ENCODE assay signal across 1 cellular context in the genomic region with DNA sequence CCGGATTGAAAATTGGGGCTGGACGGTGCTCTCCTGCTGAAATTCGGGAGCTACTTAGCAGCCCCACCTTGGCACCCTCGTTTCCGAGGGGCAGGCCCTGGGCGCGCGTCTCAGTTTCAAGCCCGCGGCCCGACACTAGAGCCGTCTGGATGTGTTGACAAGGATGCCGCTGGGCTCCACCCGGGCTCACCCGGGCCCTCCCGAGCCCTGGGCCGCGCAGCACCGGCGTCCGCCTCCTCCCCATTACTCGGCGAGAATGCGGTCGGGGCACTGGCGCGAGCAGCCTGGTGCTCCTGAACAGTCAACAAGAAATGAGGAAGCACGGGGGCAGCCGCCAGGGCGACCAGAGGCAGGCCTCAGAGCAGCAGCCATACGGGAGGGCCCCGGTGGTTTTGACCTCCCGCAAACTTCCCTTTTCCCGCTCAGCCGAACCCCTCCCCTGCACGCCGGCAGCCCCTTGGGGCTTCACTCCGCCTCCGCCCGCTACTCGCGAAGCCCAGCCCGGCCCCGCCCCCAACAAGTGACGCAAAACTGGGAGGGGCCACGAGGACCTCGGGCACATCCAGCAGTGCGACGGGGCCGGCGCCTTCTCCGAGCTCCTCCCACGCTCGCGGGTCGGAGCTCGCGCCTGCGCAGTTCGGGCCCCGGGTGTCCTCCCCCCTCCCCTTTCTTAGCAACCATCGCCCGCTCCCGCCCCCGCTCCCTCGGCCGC.
A peak's percentile ranks its signal among the peaks of the same experiment; 100 is the strongest.
TF ChIP-seq lines count a peak whose summit lies in the region.

No MANE protein-coding gene starts in this region.

TF ChIP-seq in HepG2, 621 proteins besides CTCF, POLR2A, EP300 and RAD21 (continued from another document and continues in another):
- TF ChIP-seq, protein P1, sequence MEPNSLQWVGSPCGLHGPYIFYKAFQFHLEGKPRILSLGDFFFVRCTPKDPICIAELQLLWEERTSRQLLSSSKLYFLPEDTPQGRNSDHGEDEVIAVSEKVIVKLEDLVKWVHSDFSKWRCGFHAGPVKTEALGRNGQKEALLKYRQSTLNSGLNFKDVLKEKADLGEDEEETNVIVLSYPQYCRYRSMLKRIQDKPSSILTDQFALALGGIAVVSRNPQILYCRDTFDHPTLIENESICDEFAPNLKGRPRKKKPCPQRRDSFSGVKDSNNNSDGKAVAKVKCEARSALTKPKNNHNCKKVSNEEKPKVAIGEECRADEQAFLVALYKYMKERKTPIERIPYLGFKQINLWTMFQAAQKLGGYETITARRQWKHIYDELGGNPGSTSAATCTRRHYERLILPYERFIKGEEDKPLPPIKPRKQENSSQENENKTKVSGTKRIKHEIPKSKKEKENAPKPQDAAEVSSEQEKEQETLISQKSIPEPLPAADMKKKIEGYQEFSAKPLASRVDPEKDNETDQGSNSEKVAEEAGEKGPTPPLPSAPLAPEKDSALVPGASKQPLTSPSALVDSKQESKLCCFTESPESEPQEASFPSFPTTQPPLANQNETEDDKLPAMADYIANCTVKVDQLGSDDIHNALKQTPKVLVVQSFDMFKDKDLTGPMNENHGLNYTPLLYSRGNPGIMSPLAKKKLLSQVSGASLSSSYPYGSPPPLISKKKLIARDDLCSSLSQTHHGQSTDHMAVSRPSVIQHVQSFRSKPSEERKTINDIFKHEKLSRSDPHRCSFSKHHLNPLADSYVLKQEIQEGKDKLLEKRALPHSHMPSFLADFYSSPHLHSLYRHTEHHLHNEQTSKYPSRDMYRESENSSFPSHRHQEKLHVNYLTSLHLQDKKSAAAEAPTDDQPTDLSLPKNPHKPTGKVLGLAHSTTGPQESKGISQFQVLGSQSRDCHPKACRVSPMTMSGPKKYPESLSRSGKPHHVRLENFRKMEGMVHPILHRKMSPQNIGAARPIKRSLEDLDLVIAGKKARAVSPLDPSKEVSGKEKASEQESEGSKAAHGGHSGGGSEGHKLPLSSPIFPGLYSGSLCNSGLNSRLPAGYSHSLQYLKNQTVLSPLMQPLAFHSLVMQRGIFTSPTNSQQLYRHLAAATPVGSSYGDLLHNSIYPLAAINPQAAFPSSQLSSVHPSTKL (CRISPR knock-in tag; IDR thresholded peaks at IDR 0.05): peak; percentile 71
- no peak for TF ChIP-seq MAFK (conservative IDR thresholded peaks at IDR 0.05 in 1 of 2, IDR thresholded peaks at IDR 0.05 in 1 of 2; ENCODE audit: low read length in 2 of 2)
- TF ChIP-seq, protein P2, sequence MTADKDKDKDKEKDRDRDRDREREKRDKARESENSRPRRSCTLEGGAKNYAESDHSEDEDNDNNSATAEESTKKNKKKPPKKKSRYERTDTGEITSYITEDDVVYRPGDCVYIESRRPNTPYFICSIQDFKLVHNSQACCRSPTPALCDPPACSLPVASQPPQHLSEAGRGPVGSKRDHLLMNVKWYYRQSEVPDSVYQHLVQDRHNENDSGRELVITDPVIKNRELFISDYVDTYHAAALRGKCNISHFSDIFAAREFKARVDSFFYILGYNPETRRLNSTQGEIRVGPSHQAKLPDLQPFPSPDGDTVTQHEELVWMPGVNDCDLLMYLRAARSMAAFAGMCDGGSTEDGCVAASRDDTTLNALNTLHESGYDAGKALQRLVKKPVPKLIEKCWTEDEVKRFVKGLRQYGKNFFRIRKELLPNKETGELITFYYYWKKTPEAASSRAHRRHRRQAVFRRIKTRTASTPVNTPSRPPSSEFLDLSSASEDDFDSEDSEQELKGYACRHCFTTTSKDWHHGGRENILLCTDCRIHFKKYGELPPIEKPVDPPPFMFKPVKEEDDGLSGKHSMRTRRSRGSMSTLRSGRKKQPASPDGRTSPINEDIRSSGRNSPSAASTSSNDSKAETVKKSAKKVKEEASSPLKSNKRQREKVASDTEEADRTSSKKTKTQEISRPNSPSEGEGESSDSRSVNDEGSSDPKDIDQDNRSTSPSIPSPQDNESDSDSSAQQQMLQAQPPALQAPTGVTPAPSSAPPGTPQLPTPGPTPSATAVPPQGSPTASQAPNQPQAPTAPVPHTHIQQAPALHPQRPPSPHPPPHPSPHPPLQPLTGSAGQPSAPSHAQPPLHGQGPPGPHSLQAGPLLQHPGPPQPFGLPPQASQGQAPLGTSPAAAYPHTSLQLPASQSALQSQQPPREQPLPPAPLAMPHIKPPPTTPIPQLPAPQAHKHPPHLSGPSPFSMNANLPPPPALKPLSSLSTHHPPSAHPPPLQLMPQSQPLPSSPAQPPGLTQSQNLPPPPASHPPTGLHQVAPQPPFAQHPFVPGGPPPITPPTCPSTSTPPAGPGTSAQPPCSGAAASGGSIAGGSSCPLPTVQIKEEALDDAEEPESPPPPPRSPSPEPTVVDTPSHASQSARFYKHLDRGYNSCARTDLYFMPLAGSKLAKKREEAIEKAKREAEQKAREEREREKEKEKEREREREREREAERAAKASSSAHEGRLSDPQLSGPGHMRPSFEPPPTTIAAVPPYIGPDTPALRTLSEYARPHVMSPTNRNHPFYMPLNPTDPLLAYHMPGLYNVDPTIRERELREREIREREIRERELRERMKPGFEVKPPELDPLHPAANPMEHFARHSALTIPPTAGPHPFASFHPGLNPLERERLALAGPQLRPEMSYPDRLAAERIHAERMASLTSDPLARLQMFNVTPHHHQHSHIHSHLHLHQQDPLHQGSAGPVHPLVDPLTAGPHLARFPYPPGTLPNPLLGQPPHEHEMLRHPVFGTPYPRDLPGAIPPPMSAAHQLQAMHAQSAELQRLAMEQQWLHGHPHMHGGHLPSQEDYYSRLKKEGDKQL (CRISPR knock-in tag; IDR thresholded peaks at IDR 0.05; ENCODE audit: low read depth): no peak
- peak; percentile 55; the same call in 1 of the 2 replicates for TF ChIP-seq NFE2L1 (CRISPR knock-in tag; IDR thresholded peaks at IDR 0.05; ENCODE audit: borderline replicate concordance)
- peak; percentile 49; the same call in 1 of the 2 replicates for TF ChIP-seq ZSCAN21 (CRISPR knock-in tag; IDR thresholded peaks at IDR 0.05; ENCODE audit: borderline replicate concordance)
- no peak for TF ChIP-seq ZNF562 (CRISPR knock-in tag; IDR thresholded peaks at IDR 0.05; ENCODE audit: borderline replicate concordance)
- TF ChIP-seq, protein P3, sequence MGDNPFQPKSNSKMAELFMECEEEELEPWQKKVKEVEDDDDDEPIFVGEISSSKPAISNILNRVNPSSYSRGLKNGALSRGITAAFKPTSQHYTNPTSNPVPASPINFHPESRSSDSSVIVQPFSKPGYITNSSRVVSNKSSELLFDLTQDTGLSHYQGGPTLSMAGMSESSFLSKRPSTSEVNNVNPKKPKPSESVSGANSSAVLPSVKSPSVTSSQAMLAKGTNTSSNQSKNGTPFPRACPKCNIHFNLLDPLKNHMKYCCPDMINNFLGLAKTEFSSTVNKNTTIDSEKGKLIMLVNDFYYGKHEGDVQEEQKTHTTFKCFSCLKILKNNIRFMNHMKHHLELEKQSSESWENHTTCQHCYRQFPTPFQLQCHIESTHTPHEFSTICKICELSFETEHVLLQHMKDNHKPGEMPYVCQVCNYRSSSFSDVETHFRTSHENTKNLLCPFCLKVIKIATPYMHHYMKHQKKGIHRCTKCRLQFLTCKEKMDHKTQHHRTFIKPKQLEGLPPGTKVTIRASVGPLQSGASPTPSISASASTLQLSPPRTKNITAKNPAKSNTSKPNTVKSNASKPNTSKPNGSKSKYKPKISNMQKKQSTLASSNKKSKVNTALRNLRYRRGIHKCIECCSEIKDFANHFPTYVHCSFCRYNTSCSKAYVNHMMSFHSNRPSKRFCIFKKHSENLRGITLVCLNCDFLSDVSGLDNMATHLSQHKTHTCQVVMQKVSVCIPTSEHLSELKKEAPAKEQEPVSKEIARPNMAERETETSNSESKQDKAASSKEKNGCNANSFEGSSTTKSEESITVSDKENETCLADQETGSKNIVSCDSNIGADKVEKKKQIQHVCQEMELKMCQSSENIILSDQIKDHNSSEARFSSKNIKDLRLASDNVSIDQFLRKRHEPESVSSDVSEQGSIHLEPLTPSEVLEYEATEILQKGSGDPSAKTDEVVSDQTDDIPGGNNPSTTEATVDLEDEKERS (CRISPR knock-in tag; IDR thresholded peaks at IDR 0.05): peak; percentile 64
- peak; percentile 30; the same call in 1 of the 2 replicates for TF ChIP-seq SP2 (CRISPR knock-in tag; IDR thresholded peaks at IDR 0.05)
- TF ChIP-seq SRSF1 (optimal IDR thresholded peaks at IDR 0.05; ENCODE audit: low read depth, low read length): peak; percentile 41
- TF ChIP-seq ETV6 (CRISPR knock-in tag; conservative IDR thresholded peaks at IDR 0.05): peak; percentile 94
- TF ChIP-seq, protein P4, sequence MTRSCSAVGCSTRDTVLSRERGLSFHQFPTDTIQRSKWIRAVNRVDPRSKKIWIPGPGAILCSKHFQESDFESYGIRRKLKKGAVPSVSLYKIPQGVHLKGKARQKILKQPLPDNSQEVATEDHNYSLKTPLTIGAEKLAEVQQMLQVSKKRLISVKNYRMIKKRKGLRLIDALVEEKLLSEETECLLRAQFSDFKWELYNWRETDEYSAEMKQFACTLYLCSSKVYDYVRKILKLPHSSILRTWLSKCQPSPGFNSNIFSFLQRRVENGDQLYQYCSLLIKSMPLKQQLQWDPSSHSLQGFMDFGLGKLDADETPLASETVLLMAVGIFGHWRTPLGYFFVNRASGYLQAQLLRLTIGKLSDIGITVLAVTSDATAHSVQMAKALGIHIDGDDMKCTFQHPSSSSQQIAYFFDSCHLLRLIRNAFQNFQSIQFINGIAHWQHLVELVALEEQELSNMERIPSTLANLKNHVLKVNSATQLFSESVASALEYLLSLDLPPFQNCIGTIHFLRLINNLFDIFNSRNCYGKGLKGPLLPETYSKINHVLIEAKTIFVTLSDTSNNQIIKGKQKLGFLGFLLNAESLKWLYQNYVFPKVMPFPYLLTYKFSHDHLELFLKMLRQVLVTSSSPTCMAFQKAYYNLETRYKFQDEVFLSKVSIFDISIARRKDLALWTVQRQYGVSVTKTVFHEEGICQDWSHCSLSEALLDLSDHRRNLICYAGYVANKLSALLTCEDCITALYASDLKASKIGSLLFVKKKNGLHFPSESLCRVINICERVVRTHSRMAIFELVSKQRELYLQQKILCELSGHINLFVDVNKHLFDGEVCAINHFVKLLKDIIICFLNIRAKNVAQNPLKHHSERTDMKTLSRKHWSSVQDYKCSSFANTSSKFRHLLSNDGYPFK (CRISPR knock-in tag; IDR thresholded peaks at IDR 0.05; ENCODE audit: borderline replicate concordance): peak; percentile 57; the same call in 1 of the 2 replicates
- TF ChIP-seq, protein P5, sequence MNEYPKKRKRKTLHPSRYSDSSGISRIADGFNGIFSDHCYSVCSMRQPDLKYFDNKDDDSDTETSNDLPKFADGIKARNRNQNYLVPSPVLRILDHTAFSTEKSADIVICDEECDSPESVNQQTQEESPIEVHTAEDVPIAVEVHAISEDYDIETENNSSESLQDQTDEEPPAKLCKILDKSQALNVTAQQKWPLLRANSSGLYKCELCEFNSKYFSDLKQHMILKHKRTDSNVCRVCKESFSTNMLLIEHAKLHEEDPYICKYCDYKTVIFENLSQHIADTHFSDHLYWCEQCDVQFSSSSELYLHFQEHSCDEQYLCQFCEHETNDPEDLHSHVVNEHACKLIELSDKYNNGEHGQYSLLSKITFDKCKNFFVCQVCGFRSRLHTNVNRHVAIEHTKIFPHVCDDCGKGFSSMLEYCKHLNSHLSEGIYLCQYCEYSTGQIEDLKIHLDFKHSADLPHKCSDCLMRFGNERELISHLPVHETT (CRISPR knock-in tag; conservative IDR thresholded peaks at IDR 0.05): peak; percentile 46; the same call in 1 of the 2 replicates
- TF ChIP-seq, protein P6, sequence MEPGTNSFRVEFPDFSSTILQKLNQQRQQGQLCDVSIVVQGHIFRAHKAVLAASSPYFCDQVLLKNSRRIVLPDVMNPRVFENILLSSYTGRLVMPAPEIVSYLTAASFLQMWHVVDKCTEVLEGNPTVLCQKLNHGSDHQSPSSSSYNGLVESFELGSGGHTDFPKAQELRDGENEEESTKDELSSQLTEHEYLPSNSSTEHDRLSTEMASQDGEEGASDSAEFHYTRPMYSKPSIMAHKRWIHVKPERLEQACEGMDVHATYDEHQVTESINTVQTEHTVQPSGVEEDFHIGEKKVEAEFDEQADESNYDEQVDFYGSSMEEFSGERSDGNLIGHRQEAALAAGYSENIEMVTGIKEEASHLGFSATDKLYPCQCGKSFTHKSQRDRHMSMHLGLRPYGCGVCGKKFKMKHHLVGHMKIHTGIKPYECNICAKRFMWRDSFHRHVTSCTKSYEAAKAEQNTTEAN (CRISPR knock-in tag; conservative IDR thresholded peaks at IDR 0.05): peak; percentile 59; the same call in 1 of the 2 replicates
- TF ChIP-seq NBN (conservative IDR thresholded peaks at IDR 0.05): no peak
- TF ChIP-seq PTBP1 (IDR thresholded peaks at IDR 0.05; ENCODE audit: low read depth, low read length, poor library complexity, severe bottlenecking): no peak
- no peak for TF ChIP-seq SIN3B (IDR thresholded peaks at IDR 0.05; ENCODE audit: low read length)
- peak; percentile 89 for TF ChIP-seq KMT2A (CRISPR knock-in tag; IDR thresholded peaks at IDR 0.05)
- no peak for TF ChIP-seq ONECUT2 (CRISPR knock-in tag; IDR thresholded peaks at IDR 0.05)
- TF ChIP-seq ZNF225 (CRISPR knock-in tag; IDR thresholded peaks at IDR 0.05): peak; percentile 75
- TF ChIP-seq AGO2 (optimal IDR thresholded peaks at IDR 0.05; ENCODE audit: low read depth, low read length): peak; percentile 94
- TF ChIP-seq ZBTB8A (CRISPR knock-in tag; IDR thresholded peaks at IDR 0.05; ENCODE audit: borderline replicate concordance, low read depth): no peak
- peak; percentile 81; the same call in 1 of the 3 replicates for TF ChIP-seq MXI1 (IDR thresholded peaks at IDR 0.05; ENCODE audit: borderline replicate concordance, low read depth, low read length)
- TF ChIP-seq, protein P7, sequence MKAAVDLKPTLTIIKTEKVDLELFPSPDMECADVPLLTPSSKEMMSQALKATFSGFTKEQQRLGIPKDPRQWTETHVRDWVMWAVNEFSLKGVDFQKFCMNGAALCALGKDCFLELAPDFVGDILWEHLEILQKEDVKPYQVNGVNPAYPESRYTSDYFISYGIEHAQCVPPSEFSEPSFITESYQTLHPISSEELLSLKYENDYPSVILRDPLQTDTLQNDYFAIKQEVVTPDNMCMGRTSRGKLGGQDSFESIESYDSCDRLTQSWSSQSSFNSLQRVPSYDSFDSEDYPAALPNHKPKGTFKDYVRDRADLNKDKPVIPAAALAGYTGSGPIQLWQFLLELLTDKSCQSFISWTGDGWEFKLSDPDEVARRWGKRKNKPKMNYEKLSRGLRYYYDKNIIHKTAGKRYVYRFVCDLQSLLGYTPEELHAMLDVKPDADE (CRISPR knock-in tag; IDR thresholded peaks at IDR 0.05): 0 out of 2 replicates have a peak, but pooled peaks have one; percentile 56
- TF ChIP-seq ZNF232 (CRISPR knock-in tag; IDR thresholded peaks at IDR 0.05; ENCODE audit: borderline replicate concordance): peak; percentile 25; the same call in 1 of the 2 replicates
- TF ChIP-seq, protein P8, sequence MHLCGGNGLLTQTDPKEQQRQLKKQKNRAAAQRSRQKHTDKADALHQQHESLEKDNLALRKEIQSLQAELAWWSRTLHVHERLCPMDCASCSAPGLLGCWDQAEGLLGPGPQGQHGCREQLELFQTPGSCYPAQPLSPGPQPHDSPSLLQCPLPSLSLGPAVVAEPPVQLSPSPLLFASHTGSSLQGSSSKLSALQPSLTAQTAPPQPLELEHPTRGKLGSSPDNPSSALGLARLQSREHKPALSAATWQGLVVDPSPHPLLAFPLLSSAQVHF (CRISPR knock-in tag; IDR thresholded peaks at IDR 0.05): no peak
- no peak for TF ChIP-seq REXO4 (CRISPR knock-in tag; IDR thresholded peaks at IDR 0.05; ENCODE audit: borderline replicate concordance)
- TF ChIP-seq SOX13 (IDR thresholded peaks at IDR 0.05): no peak
- peak in 1 of 2 experiments; percentile 56; a peak in 1 of 4 replicates for TF ChIP-seq SOX13 (CRISPR knock-in tag; conservative IDR thresholded peaks at IDR 0.05 in 1 of 2, IDR thresholded peaks at IDR 0.05 in 1 of 2)
- TF ChIP-seq MAFG (CRISPR knock-in tag; IDR thresholded peaks at IDR 0.05): no peak
